In genomic region chr13:75217949-75218348, GRCh38 we compare ENCODE assay signal across 13 cellular contexts.
DNase-seq lines count a peak whose midpoint lies in the region; ATAC-seq, FAIRE-seq and TF ChIP-seq lines count a peak whose summit lies in the region.
"Had no signal": no experiment of that assay in that cellular context is flagged by ENCODE, and none has a peak within 500 bp of the region (broad histone marks: within the 10 kb centered on the region; RNA-seq: fewer than 3 reads in every experiment).

No MANE protein-coding gene starts in this region.

- ATAC-seq in heart left ventricle (no peak), foreskin keratinocyte (no peak), HG02642 (IDR thresholded peaks at IDR 0.05; ENCODE audit: poor library complexity, unreplicated experiment) (no peak)
- ATAC-seq: activated CD8-positive, alpha-beta T cell treated with anti-CD3 and anti-CD28 coated beads for 36 hours; natural killer cell treated with Interleukin-12 subunit alpha and Interleukin-12 subunit beta and Interleukin-15 and Interleukin-18, amount 100 ng/mL, for 72 hours had no signal

- H3K4me3 ChIP-seq in cardiac muscle cell (no peak overlapping the region), heart left ventricle (no peak overlapping the region)

- WGBS in heart left ventricle, 4 donors = 33 to 75% (median 64%) methylated on average over 1 of the region's 1 CpG

- H3K9me3 ChIP-seq in cardiac muscle cell (ENCODE audit: low read depth) = no peaks in the 10 kb centered on the region
- no peaks in the 10 kb centered on the region for H3K9me3 ChIP-seq in heart left ventricle
- H3K9me3 ChIP-seq: BE2C had no signal

- peaks cover 32% of the 10 kb centered on the region for H3K4me1 Mint-ChIP-seq in type B pancreatic cell (ENCODE audit: unreplicated experiment)
- no peaks in the 10 kb centered on the region for H3K4me1 Mint-ChIP-seq in endothelial cell (ENCODE audit: unreplicated experiment)

- FAIRE-seq in frontal cortex (lab: Jason Lieb, UNC) = no peak

- no peak for TF ChIP-seq CTCF in cardiac muscle cell (IDR thresholded peaks at IDR 0.05; ENCODE audit: low read depth, low read length)
- TF ChIP-seq CTCF in heart left ventricle (IDR thresholded peaks at IDR 0.05) = no peak
- peak; percentile 8 for TF ChIP-seq CTCF in foreskin keratinocyte (conservative IDR thresholded peaks at IDR 0.05)
- TF ChIP-seq CTCF in type B pancreatic cell (conservative IDR thresholded peaks at IDR 0.05) = no peak
- TF ChIP-seq CTCF in endothelial cell (IDR thresholded peaks at IDR 0.05; ENCODE audit: unreplicated experiment) = no peak

- H3K27ac ChIP-seq in cardiac muscle cell (no peak overlapping the region), heart left ventricle (no peak overlapping the region), foreskin keratinocyte (no peak overlapping the region)

- H3K4me3 Mint-ChIP-seq in type B pancreatic cell (peak overlapping the region; percentile 1), endothelial cell (ENCODE audit: unreplicated experiment) (no peak overlapping the region)
- H3K4me3 Mint-ChIP-seq: activated CD8-positive, alpha-beta T cell treated with anti-CD3 and anti-CD28 coated beads for 36 hours; activated naive CD8-positive, alpha-beta T cell treated with anti-CD3 and anti-CD28 coated beads, Interleukin-2, amount 10 ng/mL, durations not matched to agents 7 days and 5 days; natural killer cell treated with Interleukin-12 subunit alpha and Interleukin-12 subunit beta and Interleukin-15 and Interleukin-18, amount 100 ng/mL, for 72 hours had no signal

- TF ChIP-seq POLR2A in heart left ventricle (IDR thresholded peaks at IDR 0.05) = no peak

- DNase-seq in cardiac muscle cell (ENCODE audit: low read depth in 1 of 2, low spot score in 1 of 2) = peak; percentile 28 to 73
- DNase-seq in heart left ventricle = no peak
- DNase-seq in RPMI7951 (ENCODE audit: low read depth) = peak; percentile 30
- peak in 1 of 2 donors; percentile 13 for DNase-seq in foreskin keratinocyte
- DNase-seq in type B pancreatic cell (ENCODE audit: extremely low spot score, unreplicated experiment) = no peak
- no peak for DNase-seq in endothelial cell (ENCODE audit: low spot score)
- no peak for DNase-seq in frontal cortex (ENCODE audit: low spot score in 2 of 2)
- DNase-seq: activated CD8-positive, alpha-beta T cell treated with anti-CD3 and anti-CD28 coated beads for 36 hours; activated naive CD8-positive, alpha-beta T cell treated with anti-CD3 and anti-CD28 coated beads, Interleukin-2, amount 10 ng/mL, durations not matched to agents 7 days and 5 days; BE2C; stimulated activated naive CD4-positive, alpha-beta T cell had no signal

- no peaks in the 10 kb centered on the region for H3K4me1 ChIP-seq in cardiac muscle cell (ENCODE audit: low read depth)
- peaks cover 0 to 10% (median 0%) of the 10 kb centered on the region in 12 donors for H3K4me1 ChIP-seq in heart left ventricle
- peaks cover 3% of the 10 kb centered on the region for H3K4me1 ChIP-seq in foreskin keratinocyte
- H3K4me1 ChIP-seq: BE2C had no signal

- H3K27ac Mint-ChIP-seq in type B pancreatic cell (no peak overlapping the region), endothelial cell (ENCODE audit: unreplicated experiment) (no peak overlapping the region)
- H3K27ac Mint-ChIP-seq: activated CD8-positive, alpha-beta T cell treated with anti-CD3 and anti-CD28 coated beads for 36 hours; activated naive CD8-positive, alpha-beta T cell treated with anti-CD3 and anti-CD28 coated beads, Interleukin-2, amount 10 ng/mL, durations not matched to agents 7 days and 5 days; natural killer cell treated with Interleukin-12 subunit alpha and Interleukin-12 subunit beta and Interleukin-15 and Interleukin-18, amount 100 ng/mL, for 72 hours had no signal

- H3K36me3 ChIP-seq in cardiac muscle cell (no peaks in the 10 kb centered on the region), heart left ventricle (no peaks in the 10 kb centered on the region)
- H3K36me3 ChIP-seq: BE2C had no signal

- peaks cover 36% of the 10 kb centered on the region for H3K27me3 Mint-ChIP-seq in type B pancreatic cell
- H3K27me3 Mint-ChIP-seq in endothelial cell (ENCODE audit: unreplicated experiment) = no peaks in the 10 kb centered on the region

- H3K36me3 Mint-ChIP-seq in type B pancreatic cell (peaks cover 3% of the 10 kb centered on the region), endothelial cell (ENCODE audit: low read depth, unreplicated experiment) (no peaks in the 10 kb centered on the region)
- H3K36me3 Mint-ChIP-seq: activated naive CD8-positive, alpha-beta T cell treated with anti-CD3 and anti-CD28 coated beads, Interleukin-2, amount 10 ng/mL, durations not matched to agents 7 days and 5 days; natural killer cell treated with Interleukin-12 subunit alpha and Interleukin-12 subunit beta and Interleukin-15 and Interleukin-18, amount 100 ng/mL, for 72 hours had no signal

- H3K27me3 ChIP-seq in cardiac muscle cell (no peaks in the 10 kb centered on the region), heart left ventricle (peaks cover 0 to 4% (median 0%) of the 10 kb centered on the region in 9 donors), foreskin keratinocyte (no peaks in the 10 kb centered on the region)
- H3K27me3 ChIP-seq: BE2C had no signal

- intact Hi-C loops in heart left ventricle (cut with DNase I) = loop anchor here in 9 of 10 donors (5.0 to 10.0 kb wide), 13 partner anchors 533 to 1466 kb away; partner anchors contain the start of gene KLF12 (in 1 of the 9)

- H3K9me3 Mint-ChIP-seq in type B pancreatic cell (no peaks in the 10 kb centered on the region), endothelial cell (ENCODE audit: unreplicated experiment) (peaks cover 5% of the 10 kb centered on the region)
- H3K9me3 Mint-ChIP-seq: activated CD8-positive, alpha-beta T cell treated with anti-CD3 and anti-CD28 coated beads for 36 hours; activated naive CD8-positive, alpha-beta T cell treated with anti-CD3 and anti-CD28 coated beads, Interleukin-2, amount 10 ng/mL, durations not matched to agents 7 days and 5 days; natural killer cell treated with Interleukin-12 subunit alpha and Interleukin-12 subunit beta and Interleukin-15 and Interleukin-18, amount 100 ng/mL, for 72 hours had no signal

Comparison
In these comparisons a context has a peak if more than half of its experiments do, and no peak if none do; other contexts are left out.
1. DNase-seq: peak in cardiac muscle cell (2 of 2) and RPMI7951 (single experiment); none in heart left ventricle (0 of 5), type B pancreatic cell (single experiment), endothelial cell (single experiment) and frontal cortex (0 of 2).